In the genomic region with DNA sequence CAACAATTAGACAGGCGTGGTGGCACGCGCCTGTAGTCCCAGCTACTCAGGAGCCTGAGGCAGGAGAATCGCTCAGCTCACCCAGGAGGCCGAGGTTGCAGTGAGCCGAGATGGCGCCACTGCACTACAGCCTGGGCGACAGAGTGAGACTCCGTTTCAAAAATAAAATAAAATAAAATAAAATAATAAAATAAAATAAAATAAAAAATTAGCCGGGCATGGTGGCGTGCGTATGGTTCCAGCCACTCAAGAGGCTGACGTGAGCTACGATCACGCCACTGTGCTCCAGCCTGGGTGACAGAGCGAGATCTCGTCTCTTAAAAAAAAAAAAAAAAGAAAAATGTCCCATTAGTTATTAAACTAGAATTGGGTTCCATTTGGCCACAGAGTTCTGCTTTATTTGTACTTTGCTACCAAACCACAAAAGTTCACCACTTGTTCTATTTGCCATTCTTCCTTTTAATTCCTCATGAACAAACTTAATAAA, we compare ENCODE assay signal across 8 cellular contexts. TPM values are rescaled to one million over a fixed set of nuclear protein-coding genes. Genes with fewer than 3 reads are reported as not detected.
DNase-seq lines count a peak whose midpoint lies in the region; ATAC-seq and TF ChIP-seq lines count a peak whose summit lies in the region.

No MANE protein-coding gene starts in this region.

- H3K27me3 Mint-ChIP-seq in brain, result no peaks in the 10 kb centered on the region

- H3K9me3 ChIP-seq in mononuclear cell (ENCODE audit: low read depth, low read length), result no peaks in the 10 kb centered on the region
- H3K9me3 ChIP-seq in aorta (ENCODE audit: control insufficient read depth, low read length), result no peaks in the 10 kb centered on the region

- 63 to 66% methylated on average over 17 of the region's 17 CpGs for WGBS in aorta, 2 donors

- H3K27ac Mint-ChIP-seq in brain, result peak overlapping the region in 4 of 5 experiments; percentile 63 to 87 (median 83)

- peak overlapping the region; percentile 89 to 95 (median 93) for H3K4me3 Mint-ChIP-seq in brain

- H3K9me3 Mint-ChIP-seq in brain, result no peaks in the 10 kb centered on the region

- intact Hi-C loops in aorta (cut with DNase I), result no loop called here

- no peak overlapping the region for H3K27ac ChIP-seq in aorta (ENCODE audit: low read depth in 1 of 2, low read length in 2 of 2)

- H3K36me3 ChIP-seq in aorta (ENCODE audit: control insufficient read depth in 1 of 2, insufficient read depth in 2 of 2, low read length in 1 of 2), result no peaks in the 10 kb centered on the region

- H3K4me3 ChIP-seq in mononuclear cell (ENCODE audit: low read length), result peak overlapping the region; percentile 96
- peak overlapping the region; percentile 91 to 94 for H3K4me3 ChIP-seq in aorta (ENCODE audit: low read length in 2 of 2)

- H3K36me3 Mint-ChIP-seq in brain, result no peaks in the 10 kb centered on the region

- no peak for ATAC-seq in aorta (ENCODE audit: low FRiP score)

- H3K4me1 ChIP-seq in mononuclear cell (ENCODE audit: insufficient read depth, low read length), result peaks cover 83% of the 10 kb centered on the region
- H3K4me1 ChIP-seq in aorta (ENCODE audit: control insufficient read depth in 1 of 2, insufficient read depth in 2 of 2, low read length in 2 of 2), result no peaks in the 10 kb centered on the region

- DNase-seq in stimulated activated CD4-positive, alpha-beta T cell treated with anti-CD3 and anti-CD28 coated beads, Interleukin-4, amount 100 ng/mL, for 24 hours, result peak; percentile 43
- no peak for DNase-seq in stimulated activated CD4-positive, alpha-beta T cell treated with anti-CD3 and anti-CD28 coated beads, Interleukin-1b, Interleukin-23, amount 100 ng/mL, for 48 hours
- DNase-seq in aorta (peak in 1 of 2 donors; percentile 65), NCI-H1694 (lab: John Stamatoyannopoulos, UW) (no peak), RKO (ENCODE audit: low spot score) (no peak), NCI-H1048 (lab: John Stamatoyannopoulos, UW) (no peak)

- peaks cover 35% of the 10 kb centered on the region for H3K4me1 Mint-ChIP-seq in brain

- H3K27me3 ChIP-seq in mononuclear cell (ENCODE audit: insufficient read depth, low read length), result no peaks in the 10 kb centered on the region
- H3K27me3 ChIP-seq in aorta (ENCODE audit: control insufficient read depth in 1 of 2, insufficient read depth in 2 of 2, low read length in 1 of 2), result no peaks in the 10 kb centered on the region

- no peak for TF ChIP-seq CTCF in brain (conservative IDR thresholded peaks at IDR 0.05)

RNA-seq across cellular contexts. Expression of a gene that starts 1.2 kb away (rescaled TPM):
- polyA plus RNA-seq in brain (ENCODE audit: insufficient read depth, low read depth, low replicate concordance) (33.6 TPM), aorta (10 to 100 TPM; 20.3 to 20.4 TPM)
- total RNA-seq in mononuclear cell (273 TPM), aorta (10 to 100 TPM; 45.0 to 66.8 TPM)

RNA-seq across cellular contexts. Expression of a gene that starts 59.7 kb away (rescaled TPM):
- polyA plus RNA-seq in brain (ENCODE audit: insufficient read depth, low read depth, low replicate concordance), result 24.7 TPM
- 170 TPM for total RNA-seq in mononuclear cell
- 10 to 100 TPM; 64.6 to 68.1 TPM for total RNA-seq in aorta
- 10 to 100 TPM in 1 of 2 donors, 1 to 10 TPM in 1; 5.9 to 33.4 TPM for polyA plus RNA-seq in aorta
